Comparison of ENCODE assay signal across 8 cellular contexts in the genomic region with DNA sequence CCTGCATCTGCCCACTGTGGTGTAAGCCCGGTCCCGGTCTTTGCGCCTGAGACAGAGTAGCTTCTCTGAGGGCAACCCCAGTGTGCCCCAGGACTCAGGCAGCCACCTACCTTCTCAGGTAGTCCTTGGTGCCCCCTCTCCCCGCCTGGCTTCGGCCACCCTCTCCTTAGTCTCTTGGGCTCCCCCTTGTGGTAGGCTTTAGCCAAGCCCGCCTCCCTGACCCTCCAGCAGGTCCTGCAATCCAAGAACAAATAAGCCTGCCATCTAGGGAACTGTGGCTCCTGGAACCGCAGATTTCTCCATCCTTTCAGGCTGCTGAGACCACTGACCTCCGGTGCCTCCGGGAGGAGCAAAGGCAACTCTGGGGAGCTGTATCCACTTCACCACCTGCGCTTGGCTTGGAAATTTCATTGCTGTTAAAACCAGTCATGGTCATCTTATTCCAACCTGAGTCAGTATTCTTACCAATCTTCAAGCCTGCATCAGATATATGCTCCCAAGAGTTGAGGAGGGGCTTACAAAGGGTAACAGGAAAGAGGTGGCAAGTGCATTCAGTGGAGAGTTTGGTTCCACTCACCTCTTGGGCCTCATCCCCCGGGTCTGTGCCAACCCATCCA. TPM values are rescaled to one million over a fixed set of nuclear protein-coding genes. Genes with fewer than 3 reads are reported as not detected.
A peak's percentile ranks its signal among the peaks of the same experiment; 100 is the strongest.
DNase-seq lines count a peak whose midpoint lies in the region; ATAC-seq and TF ChIP-seq lines count a peak whose summit lies in the region.

No MANE protein-coding gene starts in this region.

- TF ChIP-seq POLR2A in testis (IDR thresholded peaks at IDR 0.05), result no peak

- H3K9me3 ChIP-seq in testis, result no peaks in the 10 kb centered on the region

- DNase-seq in AG20443 (ENCODE audit: low spot score) (peak; percentile 88), NCI-H2029 treated with DMSO at 0.1 percent for 48 hours (lab: John Stamatoyannopoulos, UW) (peak; percentile 10), epidermal melanocyte (ENCODE audit: insufficient read length, low spot score) (peak; percentile 69), mesothelial cell of epicardium (ENCODE audit: low spot score in 2 of 2, unreplicated experiment in 2 of 2) (peak; percentile 65 to 84), testis (peak; percentile 87)
- peak; percentile 67 for DNase-seq in activated CD4-positive, alpha-beta T cell treated with anti-CD3 and anti-CD28 coated beads for 48 hours

- H3K36me3 ChIP-seq in testis (ENCODE audit: low read depth, missing control alignments), result no peaks in the 10 kb centered on the region

- no peak overlapping the region for H3K27ac Mint-ChIP-seq in mesothelial cell of epicardium

- H3K4me1 ChIP-seq in testis, result no peaks in the 10 kb centered on the region

- WGBS in testis, 2 donors, result 43 to 50% methylated on average over 7 to 11 of the region's 11 CpGs

- no peaks in the 10 kb centered on the region for H3K27me3 Mint-ChIP-seq in mesothelial cell of epicardium (ENCODE audit: low read depth)

- H3K9me3 Mint-ChIP-seq in mesothelial cell of epicardium, result peaks cover 9% of the 10 kb centered on the region

- H3K27ac ChIP-seq in testis, result no peak overlapping the region

- ATAC-seq in GM18858 (IDR thresholded peaks at IDR 0.05; ENCODE audit: unreplicated experiment), result peak; percentile 51
- peak; percentile 71 for ATAC-seq in HG03045 (IDR thresholded peaks at IDR 0.05; ENCODE audit: unreplicated experiment)

- intact Hi-C loops in testis (cut with DNase I; ENCODE audit: low total_unique reads), result no loop called here

- no peak overlapping the region for H3K4me3 ChIP-seq in testis

- no peaks in the 10 kb centered on the region for H3K36me3 Mint-ChIP-seq in mesothelial cell of epicardium

- peak; percentile 83 for TF ChIP-seq CTCF in mesothelial cell of epicardium (IDR thresholded peaks at IDR 0.05; ENCODE audit: unreplicated experiment)
- peak in 2 of 3 experiments; percentile 60 to 75 for TF ChIP-seq CTCF in testis (IDR thresholded peaks at IDR 0.05)

- no peaks in the 10 kb centered on the region for H3K27me3 ChIP-seq in testis

- peaks cover 2% of the 10 kb centered on the region for H3K4me1 Mint-ChIP-seq in mesothelial cell of epicardium

- H3K4me3 Mint-ChIP-seq in mesothelial cell of epicardium, result no peak overlapping the region

RNA-seq across cellular contexts. Expression of gene TENM4, which starts 52.8 kb away (rescaled TPM):
- total RNA-seq in mesothelial cell of epicardium (177 to 187 TPM (median 181 TPM) in 3 replicates), testis (10 to 100 TPM; 11.4 to 17.9 TPM)
- 10.6 TPM for polyA plus RNA-seq in testis (ENCODE audit: insufficient read depth, low read depth, low replicate concordance)

Comparison
In these comparisons a context has a peak if more than half of its experiments do, and no peak if none do; other contexts are left out.
1. DNase-seq: peak in every context shown above with its lines; median percentile 88 in AG20443; 87 in testis; 74 in mesothelial cell of epicardium; 69 in epidermal melanocyte; 67 in activated CD4-positive, alpha-beta T cell treated with anti-CD3 and anti-CD28 coated beads for 48 hours; 10 in NCI-H2029 treated with DMSO at 0.1 percent for 48 hours.